Comparison of ENCODE assay signal across 15 cellular contexts in genomic region chr20:44566018-44566417, GRCh38. TPM values are rescaled to one million over a fixed set of nuclear protein-coding genes. Genes with fewer than 3 reads are reported as not detected.
DNase-seq lines count a peak whose midpoint lies in the region; ATAC-seq and TF ChIP-seq lines count a peak whose summit lies in the region.
"Had no signal": no experiment of that assay in that cellular context is flagged by ENCODE, and none has a peak within 500 bp of the region (broad histone marks: within the 10 kb centered on the region; RNA-seq: fewer than 3 reads in every experiment).

No MANE protein-coding gene starts in this region.

- H2AFZ ChIP-seq in DND-41 (ENCODE audit: low read depth, low read length) = no peak overlapping the region
- H2AFZ ChIP-seq in trophoblast cell (ENCODE audit: insufficient read depth, low read length, poor library complexity) = no peak overlapping the region

- TF ChIP-seq POLR2A in suprapubic skin (IDR thresholded peaks at IDR 0.05) = no peak

- no peak for TF ChIP-seq CTCF in DND-41 (IDR thresholded peaks at IDR 0.05; ENCODE audit: borderline replicate concordance, extremely low read depth, low read length, poor library complexity, severe bottlenecking)
- no peak for TF ChIP-seq CTCF in epithelial cell of esophagus (IDR thresholded peaks at IDR 0.05; ENCODE audit: insufficient read depth, low read depth, low read length, missing control alignments)
- no peak for TF ChIP-seq CTCF in suprapubic skin (IDR thresholded peaks at IDR 0.05)

- H3K23ac ChIP-seq in trophoblast cell (ENCODE audit: low read length) = no peak overlapping the region

- no peak for TF ChIP-seq EP300 in suprapubic skin (IDR thresholded peaks at IDR 0.05)

- no peaks in the 10 kb centered on the region for H3K9me3 ChIP-seq in DND-41 (ENCODE audit: insufficient read depth, low read length, severe bottlenecking)
- no peaks in the 10 kb centered on the region for H3K9me3 ChIP-seq in trophoblast cell (ENCODE audit: insufficient read depth, low read depth, low read length)
- no peaks in the 10 kb centered on the region for H3K9me3 ChIP-seq in suprapubic skin
- H3K9me3 ChIP-seq: BLaER1 treated with 17β-estradiol and CSF1 and Interleukin-3, amounts not matched to agents 10 nM and 100 nM had no signal

- H3K79me2 ChIP-seq in DND-41 (ENCODE audit: insufficient read depth, low read length) = no peaks in the 10 kb centered on the region
- H3K79me2 ChIP-seq in trophoblast cell (ENCODE audit: control insufficient read depth, insufficient read depth, low read length, poor library complexity) = no peaks in the 10 kb centered on the region

- H3K36me3 ChIP-seq in DND-41 (ENCODE audit: insufficient read depth, low read length) = no peaks in the 10 kb centered on the region
- H3K36me3 ChIP-seq in trophoblast cell (ENCODE audit: control insufficient read depth in 1 of 2, insufficient read depth in 2 of 2, low read length in 2 of 2) = no peaks in the 10 kb centered on the region
- H3K36me3 ChIP-seq in suprapubic skin = no peaks in the 10 kb centered on the region
- H3K36me3 ChIP-seq: BLaER1 treated with 17β-estradiol and CSF1 and Interleukin-3, amounts not matched to agents 10 nM and 100 nM had no signal

- WGBS in trophoblast cell (ENCODE audit: extremely low coverage, insufficient coverage, insufficient read length) = no CpG with 5 or more reads among the region's 3 CpGs
- 72% methylated on average over 3 of the region's 3 CpGs for WGBS in suprapubic skin

- no peak overlapping the region for H2BK12ac ChIP-seq in trophoblast cell (ENCODE audit: low read length)

- H4K20me1 ChIP-seq in DND-41 (ENCODE audit: insufficient read depth, low read length) = no peaks in the 10 kb centered on the region
- H4K20me1 ChIP-seq: BLaER1 treated with 17β-estradiol and CSF1 and Interleukin-3, amounts not matched to agents 10 nM and 100 nM had no signal

- peaks cover 2% of the 10 kb centered on the region for H3K79me1 ChIP-seq in trophoblast cell (ENCODE audit: low read length)

- H3K9ac ChIP-seq in DND-41 (ENCODE audit: low read depth, low read length) = no peak overlapping the region
- H3K9ac ChIP-seq in trophoblast cell (ENCODE audit: low read length) = no peak overlapping the region
- H3K9ac ChIP-seq: BLaER1 treated with 17β-estradiol and CSF1 and Interleukin-3, amounts not matched to agents 10 nM and 100 nM had no signal

- peaks cover 11% of the 10 kb centered on the region for H3K27me3 ChIP-seq in DND-41 (ENCODE audit: insufficient read depth, low read length, poor library complexity)
- H3K27me3 ChIP-seq in trophoblast cell (ENCODE audit: insufficient read depth, low read length) = no peaks in the 10 kb centered on the region
- no peaks in the 10 kb centered on the region for H3K27me3 ChIP-seq in suprapubic skin
- H3K27me3 ChIP-seq: BLaER1 treated with 17β-estradiol and CSF1 and Interleukin-3, amounts not matched to agents 10 nM and 100 nM had no signal

- no peak overlapping the region for H3K4ac ChIP-seq in trophoblast cell (ENCODE audit: low read depth, low read length)

- no peak overlapping the region for H4K12ac ChIP-seq in trophoblast cell (ENCODE audit: low read depth, low read length)

- H2BK5ac ChIP-seq in trophoblast cell (ENCODE audit: low read depth, low read length, poor library complexity) = no peak overlapping the region

- H3K4me2 ChIP-seq in DND-41 (ENCODE audit: insufficient read depth, low read length) (no peak overlapping the region), trophoblast cell (ENCODE audit: low read length) (no peak overlapping the region)
- H3K4me2 ChIP-seq: BLaER1 treated with 17β-estradiol and CSF1 and Interleukin-3, amounts not matched to agents 10 nM and 100 nM had no signal

- H3K4me3 ChIP-seq in DND-41 (ENCODE audit: low read depth in 1 of 2, low read length in 2 of 2) (no peak overlapping the region), epithelial cell of esophagus (ENCODE audit: low read length) (no peak overlapping the region), trophoblast cell (ENCODE audit: low read depth, low read length) (no peak overlapping the region), suprapubic skin (no peak overlapping the region)
- no peak overlapping the region for H3K4me3 ChIP-seq in Jurkat, Clone E6-1 (ENCODE audit: low read length)
- H3K4me3 ChIP-seq: BLaER1 treated with 17β-estradiol and CSF1 and Interleukin-3, amounts not matched to agents 10 nM and 100 nM had no signal

- H2AK5ac ChIP-seq in trophoblast cell (ENCODE audit: low read length) = no peak overlapping the region

- H2BK120ac ChIP-seq in trophoblast cell (ENCODE audit: insufficient read depth, low read length, poor library complexity) = no peak overlapping the region

- H4K91ac ChIP-seq in trophoblast cell (ENCODE audit: low read depth, low read length) = no peak overlapping the region

- no peaks in the 10 kb centered on the region; the same call in 1 of the 2 replicates for H3K4me1 ChIP-seq in DND-41 (ENCODE audit: insufficient read depth, low read length)
- peaks cover 3 to 5% of the 10 kb centered on the region in 2 experiments for H3K4me1 ChIP-seq in trophoblast cell (ENCODE audit: control insufficient read depth in 1 of 2, insufficient read depth in 2 of 2, low read length in 2 of 2)
- no peaks in the 10 kb centered on the region for H3K4me1 ChIP-seq in suprapubic skin

- H3K27ac ChIP-seq in DND-41 (ENCODE audit: low read length) (no peak overlapping the region), trophoblast cell (ENCODE audit: low read depth, low read length) (no peak overlapping the region), suprapubic skin (no peak overlapping the region)
- H3K27ac ChIP-seq: BLaER1 treated with 17β-estradiol and CSF1 and Interleukin-3, amounts not matched to agents 10 nM and 100 nM had no signal

- H3K18ac ChIP-seq in trophoblast cell (ENCODE audit: low read length) = no peak overlapping the region

- H3K14ac ChIP-seq in trophoblast cell (ENCODE audit: low read length) = no peak overlapping the region

- no peak for DNase-seq in DND-41
- DNase-seq in Jurkat, Clone E6-1 (ENCODE audit: low read depth, low spot score) = peak; percentile 42
- peak; percentile 50 for DNase-seq in epithelial cell of esophagus (ENCODE audit: low read depth)
- peak; percentile 96 to 99 for DNase-seq in trophoblast cell
- no peak for DNase-seq in suprapubic skin (ENCODE audit: low spot score in 2 of 2)
- no peak for DNase-seq in cardiac septum (ENCODE audit: low spot score)
- DNase-seq: DMS79, GF-D8, Karpas-422, NCI-H187 treated with DMSO at 0.1 percent for 48 hours, NCI-H510A, NCI-H82, SIG-M5 had no signal

- no peak overlapping the region for H4K8ac ChIP-seq in trophoblast cell (ENCODE audit: low read depth, low read length)

- ATAC-seq in DND-41 (ENCODE audit: insufficient read depth, low read depth) (peak; percentile 60; the same call in 2 of the 3 replicates), GM18498 (IDR thresholded peaks at IDR 0.05; ENCODE audit: unreplicated experiment) (no peak)

- intact Hi-C loops in cardiac septum (cut with DNase I) = no loop called here

RNA-seq across cellular contexts. Expression of gene PKIG, which starts 16.4 kb away (rescaled TPM):
- 19.3 TPM for polyA plus RNA-seq in Jurkat, Clone E6-1 (2012; ENCODE audit: insufficient read depth, insufficient read length)
- polyA plus RNA-seq in trophoblast cell (2013) = 27.2 and 27.9 TPM in 2 replicates
- total RNA-seq in suprapubic skin (10 to 100 TPM; 17.2 to 40.8 (median 32.0) TPM), cardiac septum (274 TPM)

RNA-seq across cellular contexts. Expression of gene SERINC3, which starts 44.1 kb away (rescaled TPM):
- 49.0 TPM for polyA plus RNA-seq in Jurkat, Clone E6-1 (2012; ENCODE audit: insufficient read depth, insufficient read length)
- polyA plus RNA-seq in trophoblast cell (2013) = 91.9 and 98.8 TPM in 2 replicates
- 100 to 1,000 TPM in 3 of 4 donors, 10 to 100 TPM in 1; 94.1 to 128 (median 113) TPM for total RNA-seq in suprapubic skin
- 94.3 TPM for total RNA-seq in cardiac septum

Comparison
In these comparisons a context has a peak if more than half of its experiments do, and no peak if none do; other contexts are left out.
1. DNase-seq: peak in Jurkat, Clone E6-1 (single experiment), epithelial cell of esophagus (single experiment) and trophoblast cell (2 of 2); none in DND-41 (single experiment), suprapubic skin (0 of 2) and cardiac septum (single experiment).